8 cellular contexts compared by ENCODE assay signal in genomic region chr1:211323156-211324063, GRCh38. TPM values are rescaled to one million over a fixed set of nuclear protein-coding genes. Genes with fewer than 3 reads are reported as not detected.
DNase-seq lines count a peak whose midpoint lies in the region; ATAC-seq, FAIRE-seq and TF ChIP-seq lines count a peak whose summit lies in the region.

No MANE protein-coding gene starts in this region.

- CTCF ChIA-PET in A549 (lab: Yijun Ruan, JAX): interaction anchor here (0.6 to 10.2 kb wide), 58 partner anchors 9 to 1680 kb away, joined by 3 to 135 read pairs (median 4); partner anchors contain the start of gene SLC30A1

- peak; percentile 80 to 87 for ATAC-seq in A549
- peak; percentile 55 for ATAC-seq in HG02870 (IDR thresholded peaks at IDR 0.05; ENCODE audit: unreplicated experiment)

- 21% methylated on average over 9 of the region's 9 CpGs for WGBS in A549 (ENCODE audit: missing lambda C conversion rate)

- H3K4me2 ChIP-seq in A549: no peak overlapping the region

- no peak overlapping the region for H3K27ac ChIP-seq in A549

- no peak for FAIRE-seq in A549 (lab: Jason Lieb, UNC)

- H3K9me3 Mint-ChIP-seq in brain: peaks cover 0 to 6% (median 0%) of the 10 kb centered on the region in 5 experiments

- H3K4me3 ChIP-seq in A549: no peak overlapping the region

- peak; percentile 66 to 72 for DNase-seq in A549 (ENCODE audit: low read depth in 1 of 2, low spot score in 1 of 2)
- peak; percentile 65 for DNase-seq in GM13976 (ENCODE audit: low spot score)
- peak; percentile 12 for DNase-seq in NCI-H1417 treated with DMSO at 0.1 percent for 48 hours (lab: John Stamatoyannopoulos, UW)
- peak; percentile 49 for DNase-seq in T-helper 9 cell
- DNase-seq in left kidney (ENCODE audit: low read depth, low spot score): peak; percentile 82
- peak; percentile 49 for DNase-seq in stimulated activated CD8-positive, alpha-beta memory T cell treated with anti-CD3 and anti-CD28 coated beads, Interleukin-12 subunit alpha, Interleukin-12 subunit beta, amount 100 ng/mL, for 1 hour (ENCODE audit: low read depth)

- peak; percentile 92 for TF ChIP-seq CTCF in A549 (IDR thresholded peaks at IDR 0.05)
- peak; percentile 83 for TF ChIP-seq CTCF in GM13976 (IDR thresholded peaks at IDR 0.05; ENCODE audit: borderline replicate concordance, control extremely low read depth, extremely low read depth, insufficient read depth, missing control alignments)
- peak; percentile 73 to 82 for TF ChIP-seq CTCF in brain (conservative IDR thresholded peaks at IDR 0.05)

- TF ChIP-seq POLR2A in A549 (IDR thresholded peaks at IDR 0.05; ENCODE audit: low read length): no peak

- peak overlapping the region in 1 of 5 experiments; percentile 50 for H3K4me3 Mint-ChIP-seq in brain

- no peak for TF ChIP-seq EP300 in A549 (IDR thresholded peaks at IDR 0.05)

- H3K4me1 ChIP-seq in A549: peaks cover 11% of the 10 kb centered on the region

- H3K27ac Mint-ChIP-seq in brain: peak overlapping the region in 1 of 5 experiments; percentile 11

- peaks cover 23% of the 10 kb centered on the region for H3K4me1 Mint-ChIP-seq in brain

- no peaks in the 10 kb centered on the region for H3K9me3 ChIP-seq in A549

- peak; percentile 82 to 90 for TF ChIP-seq RAD21 in A549 (conservative IDR thresholded peaks at IDR 0.05 in 1 of 2, IDR thresholded peaks at IDR 0.05 in 1 of 2)

- H3K27me3 Mint-ChIP-seq in brain: peaks cover 33% of the 10 kb centered on the region

- in situ Hi-C loops in GM13976 (cut with MboI; ENCODE audit: low sequenced_read_pairs, unreplicated experiment): loop anchor here (10.0 kb wide), 3 partner anchors 151 to 331 kb away; no protein-coding TSS in a partner anchor

- POLR2A ChIA-PET in A549 (lab: Yijun Ruan, JAX): interaction anchor here (0.9 kb wide), 2 partner anchors 190 to 255 kb away, joined by 3 to 5 read pairs; partner anchors contain the start of gene SLC30A1

- peaks cover 3% of the 10 kb centered on the region for H3K36me3 Mint-ChIP-seq in brain

TF ChIP-seq in A549, 52 proteins besides CTCF, POLR2A, EP300 and RAD21:
- TF ChIP-seq BCL3 (IDR thresholded peaks at IDR 0.05) (no peak), BHLHE40 (IDR thresholded peaks at IDR 0.05; ENCODE audit: low read depth, low read length) (no peak), REST (IDR thresholded peaks at IDR 0.05) (no peak), NR3C1 (IDR thresholded peaks at IDR 0.05) (no peak), HMGXB4 (CRISPR knock-in tag; IDR thresholded peaks at IDR 0.05; ENCODE audit: borderline replicate concordance) (no peak), GATA3 (IDR thresholded peaks at IDR 0.05; ENCODE audit: borderline replicate concordance) (no peak), RFX5 (IDR thresholded peaks at IDR 0.05) (no peak), SMC3 (IDR thresholded peaks at IDR 0.05) (peak; percentile 76)

RNA-seq across cellular contexts. Expression of gene TRAF5, which starts 3.2 kb away (rescaled TPM):
- polyA plus RNA-seq in A549 (2011; rRNA removed) (14.6 and 16.0 TPM in 2 replicates), A549 (2017; fragmentation: RNase III; extraction: RNeasy Plus Mini Kit Qiagen cat#74134 plus additional on column Dnase treatment) (8.2 to 9.5 TPM (median 8.6 TPM) in 3 replicates), brain (ENCODE audit: insufficient read depth, low read depth, low replicate concordance) (2.9 TPM)
- polyA plus RNA-seq in A549 (2012; cell fraction: cytosol; rRNA removed): 5.4 and 6.3 TPM in 2 replicates
- 10.1 and 15.6 TPM in 2 replicates for polyA plus RNA-seq in A549 (2012; cell fraction: nucleus; rRNA removed)
- polyA minus RNA-seq in A549 (2011; rRNA and poly(A)+ RNA removed): 9.6 and 12.8 TPM in 2 replicates

Comparison
In these comparisons a context has a peak if more than half of its experiments do, and no peak if none do; other contexts are left out.
1. DNase-seq: peak in every context shown above with its lines; median percentile 82 in left kidney; 69 in A549; 65 in GM13976; 49 in T-helper 9 cell; 49 in stimulated activated CD8-positive, alpha-beta memory T cell treated with anti-CD3 and anti-CD28 coated beads, Interleukin-12 subunit alpha, Interleukin-12 subunit beta, amount 100 ng/mL, for 1 hour; 12 in NCI-H1417 treated with DMSO at 0.1 percent for 48 hours.